11 cellular contexts compared by ENCODE assay signal in genomic region chr21:41865002-41865777, GRCh38. TPM values are rescaled to one million over a fixed set of nuclear protein-coding genes. Genes with fewer than 3 reads are reported as not detected.
DNase-seq lines count a peak whose midpoint lies in the region; ATAC-seq and TF ChIP-seq lines count a peak whose summit lies in the region.
"Had no signal": no experiment of that assay in that cellular context is flagged by ENCODE, and none has a peak within 500 bp of the region (broad histone marks: within the 10 kb centered on the region; RNA-seq: fewer than 3 reads in every experiment).

No MANE protein-coding gene starts in this region.

- H3K27ac Mint-ChIP-seq in endodermal cell, result peak overlapping the region; percentile 20
- H3K27ac Mint-ChIP-seq: type B pancreatic cell had no signal

- H3K36me3 Mint-ChIP-seq in endodermal cell (ENCODE audit: low read depth), result peaks cover 5% of the 10 kb centered on the region

- H3K4me1 ChIP-seq in endodermal cell (ENCODE audit: control insufficient read depth, insufficient read depth, low read length), result no peaks in the 10 kb centered on the region
- H3K4me1 ChIP-seq in adrenal gland (replicated peaks in 1 of 2), result no peaks in the 10 kb centered on the region

- no peak overlapping the region for H3K4me3 Mint-ChIP-seq in endodermal cell
- H3K4me3 Mint-ChIP-seq: type B pancreatic cell had no signal

- H3K27ac ChIP-seq in endodermal cell (ENCODE audit: low read depth, low read length) (no peak overlapping the region), adrenal gland (no peak overlapping the region)

- no peak overlapping the region for H3K4me3 ChIP-seq in endodermal cell (ENCODE audit: low read length)
- H3K4me3 ChIP-seq in adrenal gland, result no peak overlapping the region

- H3K9me3 ChIP-seq in endodermal cell (ENCODE audit: control insufficient read depth, low read length), result no peaks in the 10 kb centered on the region
- no peaks in the 10 kb centered on the region for H3K9me3 ChIP-seq in adrenal gland (replicated peaks in 1 of 3)

- no peaks in the 10 kb centered on the region for H3K9me3 Mint-ChIP-seq in endodermal cell
- H3K9me3 Mint-ChIP-seq: type B pancreatic cell had no signal

- ATAC-seq in GM19463 (IDR thresholded peaks at IDR 0.05; ENCODE audit: unreplicated experiment) (peak; percentile 52), HG03159 (IDR thresholded peaks at IDR 0.05; ENCODE audit: unreplicated experiment) (peak; percentile 49), left ventricle myocardium superior (no peak)

- H3K4me1 Mint-ChIP-seq in endodermal cell, result no peaks in the 10 kb centered on the region

- in situ Hi-C loops in GM13977 (cut with MboI; ENCODE audit: low pct_unique_long_range_greater_than_20kb, low sequenced_read_pairs, unreplicated experiment), result no loop called here

- DNase-seq in GM13977 (ENCODE audit: low spot score) (peak; percentile 73), endodermal cell (peak; percentile 28), left ventricle myocardium superior (no peak), RKO (ENCODE audit: low spot score) (no peak), adrenal gland (no peak), NCI-H524 treated with DMSO at 0.1 percent for 48 hours (lab: John Stamatoyannopoulos, UW) (no peak)
- DNase-seq: MV-4-11, small intestine had no signal

- no peak for TF ChIP-seq POLR2A in adrenal gland (IDR thresholded peaks at IDR 0.05)

- WGBS in endodermal cell (ENCODE audit: insufficient coverage in 1 of 2, insufficient read length in 1 of 2), 2 experiments, result 85 to 92% methylated on average over 9 to 15 of the region's 15 CpGs
- 84 to 87% (median 86%) methylated on average over 15 of the region's 15 CpGs for WGBS in adrenal gland, 4 donors

- no peaks in the 10 kb centered on the region for H3K27me3 ChIP-seq in endodermal cell (ENCODE audit: control insufficient read depth, insufficient read depth, low read length, poor library complexity, severe bottlenecking)
- no peaks in the 10 kb centered on the region for H3K27me3 ChIP-seq in adrenal gland

- no peaks in the 10 kb centered on the region for H3K27me3 Mint-ChIP-seq in endodermal cell (ENCODE audit: insufficient read depth)
- H3K27me3 Mint-ChIP-seq: type B pancreatic cell had no signal

- intact Hi-C loops in left ventricle myocardium superior (cut with micrococcal nuclease), result no loop called here
- intact Hi-C loops in adrenal gland (cut with DNase I), result no loop called here

- no peaks in the 10 kb centered on the region for H3K36me3 ChIP-seq in endodermal cell (ENCODE audit: control insufficient read depth, insufficient read depth, low read length)
- H3K36me3 ChIP-seq in adrenal gland (replicated peaks in 1 of 2), result no peaks in the 10 kb centered on the region

- H3K9ac ChIP-seq in endodermal cell (ENCODE audit: extremely low read depth, low read length, poor library complexity, severe bottlenecking), result no peak overlapping the region

- TF ChIP-seq CTCF in GM13977 (IDR thresholded peaks at IDR 0.05; ENCODE audit: extremely low read depth, insufficient read depth, missing control alignments) (no peak), endodermal cell (conservative IDR thresholded peaks at IDR 0.05) (no peak), adrenal gland (IDR thresholded peaks at IDR 0.05) (no peak)

RNA-seq across cellular contexts. Expression of gene PRDM15, which starts 14.0 kb away (rescaled TPM):
- total RNA-seq in endodermal cell (10 to 100 TPM in 1 of 2 donors, 1 to 10 TPM in 1; 8.8 to 10.1 TPM), left ventricle myocardium superior (3.7 TPM), adrenal gland (1 to 10 TPM; 3.4 to 6.7 (median 4.0) TPM)
- 8.4 TPM for polyA plus RNA-seq in endodermal cell (2013, experiment 1 of 2)
- 10.4 TPM for polyA plus RNA-seq in endodermal cell (2013, experiment 2 of 2)
- polyA plus RNA-seq in adrenal gland, result 1 to 10 TPM; 2.9 to 6.4 (median 3.5) TPM

Comparison
In these comparisons a context has a peak if more than half of its experiments do, and no peak if none do; other contexts are left out.
1. DNase-seq: peak in GM13977 (single experiment) and endodermal cell (single experiment); none in left ventricle myocardium superior (single experiment), RKO (single experiment), adrenal gland (0 of 7) and NCI-H524 treated with DMSO at 0.1 percent for 48 hours (single experiment).